ENCODE assay signal across 8 cellular contexts in genomic region chr5:100852988-100853449, GRCh38. TPM values are rescaled to one million over a fixed set of nuclear protein-coding genes. Genes with fewer than 3 reads are reported as not detected.
A peak's percentile ranks its signal among the peaks of the same experiment; 100 is the strongest.
DNase-seq lines count a peak whose midpoint lies in the region; ATAC-seq, FAIRE-seq and TF ChIP-seq lines count a peak whose summit lies in the region.

No MANE protein-coding gene starts in this region.

- no peak for TF ChIP-seq CTCF in HL-60 (IDR thresholded peaks at IDR 0.05; ENCODE audit: insufficient read depth, low read length)

- H3K9me3 Mint-ChIP-seq in immature natural killer cell = no peaks in the 10 kb centered on the region

- H3K36me3 Mint-ChIP-seq in immature natural killer cell = peaks cover 5 to 21% (median 7%) of the 10 kb centered on the region in 3 donors

- ATAC-seq in GM21576 (IDR thresholded peaks at IDR 0.05; ENCODE audit: unreplicated experiment) = peak; percentile 93

- peak; percentile 98 for FAIRE-seq in GM18507 (lab: Jason Lieb, UNC)

- DNase-seq in GM18507 (ENCODE audit: extremely low spot score, insufficient read length, low read depth) = no peak
- DNase-seq in HL-60 (ENCODE audit: low read depth in 1 of 2, low spot score in 1 of 2) = no peak
- no peak for DNase-seq in immature natural killer cell
- no peak for DNase-seq in NCI-H69 (lab: John Stamatoyannopoulos, UW)
- no peak for DNase-seq in NCI-H1694 (lab: John Stamatoyannopoulos, UW)
- DNase-seq in HuH-7.5 (ENCODE audit: low spot score) = no peak
- no peak for DNase-seq in stimulated activated CD4-positive, alpha-beta T cell treated with anti-CD3 and anti-CD28 coated beads, Interleukin-2, amount 100 ng/mL, for 48 hours

- no peaks in the 10 kb centered on the region for H3K27me3 Mint-ChIP-seq in immature natural killer cell (ENCODE audit: low read depth in 3 of 3)

- no peak overlapping the region for H3K4me3 ChIP-seq in HL-60 (replicated peaks; ENCODE audit: insufficient read depth, low read length)

- peak overlapping the region; percentile 67 to 96 (median 86) for H3K27ac Mint-ChIP-seq in immature natural killer cell

- peak overlapping the region; percentile 1 to 74 (median 45) for H3K4me3 Mint-ChIP-seq in immature natural killer cell

- no peaks in the 10 kb centered on the region for H3K27me3 ChIP-seq in HL-60 (ENCODE audit: insufficient read depth, poor library complexity, severe bottlenecking)

- H3K27ac ChIP-seq in HL-60 (replicated peaks) = peak overlapping the region; percentile 38

- peaks cover 37 to 51% of the 10 kb centered on the region in 2 donors for H3K4me1 Mint-ChIP-seq in immature natural killer cell

RNA-seq across cellular contexts. Expression of gene ST8SIA4, which starts 50.1 kb away (rescaled TPM):
- 10 to 100 TPM; 15.7 to 19.9 (median 19.2) TPM for polyA plus RNA-seq in immature natural killer cell
